In genomic region chr10:78817804-78818203, GRCh38 we compare ENCODE assay signal across 23 cellular contexts.
DNase-seq lines count a peak whose midpoint lies in the region; ATAC-seq, FAIRE-seq and TF ChIP-seq lines count a peak whose summit lies in the region.
"Had no signal": no experiment of that assay in that cellular context is flagged by ENCODE, and none has a peak within 500 bp of the region (broad histone marks: within the 10 kb centered on the region; RNA-seq: fewer than 3 reads in every experiment).

No MANE protein-coding gene starts in this region.

- peak; percentile 39 for FAIRE-seq in H1 (lab: Jason Lieb, UNC)
- FAIRE-seq: A549, G401.6, GM12892, GM19239 had no signal

- no peaks in the 10 kb centered on the region for H3K27me3 ChIP-seq in H1 (replicated peaks in 1 of 4; ENCODE audit: control insufficient read depth in 3 of 4, extremely low read depth in 1 of 4, insufficient read depth in 3 of 4, low read length in 3 of 4)
- no peaks in the 10 kb centered on the region for H3K27me3 ChIP-seq in ovary
- H3K27me3 ChIP-seq in vagina: no peaks in the 10 kb centered on the region
- H3K27me3 ChIP-seq in osteoblast (ENCODE audit: insufficient read depth, low read length): peaks cover 31% of the 10 kb centered on the region
- H3K27me3 ChIP-seq: BE2C had no signal

- no peak overlapping the region for H3K14ac ChIP-seq in H1 (ENCODE audit: insufficient read length)

- no peaks in the 10 kb centered on the region for H3K36me3 Mint-ChIP-seq in WTC11
- H3K36me3 Mint-ChIP-seq: CD4-positive, alpha-beta memory T cell; IgD-negative memory B cell had no signal

- peaks cover 14% of the 10 kb centered on the region for H3K4me1 Mint-ChIP-seq in WTC11
- H3K4me1 Mint-ChIP-seq: CD4-positive, alpha-beta memory T cell; IgD-negative memory B cell had no signal

- H4K5ac ChIP-seq in H1 (ENCODE audit: insufficient read length, low read depth, low read length): no peak overlapping the region

- TF ChIP-seq CTCF in WTC11 (IDR thresholded peaks at IDR 0.05): no peak
- no peak for TF ChIP-seq CTCF in H1 (IDR thresholded peaks at IDR 0.05; ENCODE audit: control extremely low read depth in 1 of 3, insufficient read depth in 1 of 3, low read depth in 1 of 3, low read length in 3 of 3)
- TF ChIP-seq CTCF in ovary (IDR thresholded peaks at IDR 0.05): no peak
- no peak for TF ChIP-seq CTCF in vagina (IDR thresholded peaks at IDR 0.05)
- no peak for TF ChIP-seq CTCF in osteoblast (IDR thresholded peaks at IDR 0.05; ENCODE audit: extremely low read depth, low read depth, low read length)

- DNase-seq in WTC11 (ENCODE audit: low spot score) (no peak), H1 (ENCODE audit: low read depth in 1 of 2, low spot score in 2 of 2) (no peak), ovary (no peak), vagina (ENCODE audit: extremely low spot score in 2 of 2) (no peak), osteoblast (ENCODE audit: insufficient read length, low spot score, missing footprints) (no peak), cerebellar cortex (ENCODE audit: low spot score) (no peak)
- DNase-seq: BE2C; CD4-positive, alpha-beta memory T cell; DMS153; DMS79 treated with DMSO at 0.1 percent for 48 hours; EL; GM23248; HCEC 1CT; HFFc6; KG1 had no signal

- intact Hi-C loops in ovary (cut with DNase I): no loop called here
- intact Hi-C loops in vagina (cut with DNase I): loop anchor here (2.0 kb wide), 1 partner anchor 35 kb away; no protein-coding TSS in a partner anchor

- no peak overlapping the region for H3K4me3 ChIP-seq in H1 (ENCODE audit: extremely low read depth in 1 of 4, insufficient read depth in 2 of 4, low read depth in 3 of 4, low read length in 4 of 4)
- no peak overlapping the region for H3K4me3 ChIP-seq in ovary
- H3K4me3 ChIP-seq in vagina: no peak overlapping the region
- H3K4me3 ChIP-seq in osteoblast (ENCODE audit: insufficient read depth, low read length): no peak overlapping the region
- H3K4me3 ChIP-seq: A549, GM23248 had no signal

- H3K27ac ChIP-seq in H1 (ENCODE audit: low read depth, low read length) (no peak overlapping the region), ovary (peak overlapping the region; percentile 14 to 45), vagina (peak overlapping the region; percentile 20), osteoblast (ENCODE audit: low read depth, low read length) (no peak overlapping the region)
- H3K27ac ChIP-seq: C4-2B, GM23248, HL-60 had no signal

- H3K9me3 Mint-ChIP-seq in WTC11: no peaks in the 10 kb centered on the region
- H3K9me3 Mint-ChIP-seq: CD4-positive, alpha-beta memory T cell; HFFc6 had no signal

- POLR2A ChIA-PET in WTC11 (lab: Charles Lee) (no interaction called here), H1 (lab: Charles Lee; ENCODE audit: partially characterized antibody) (interaction anchor here (0.8 kb wide), 1 partner anchor 554 kb away, joined by 3 read pairs; no protein-coding TSS in a partner anchor)

- H2BK120ac ChIP-seq in H1 (replicated peaks; ENCODE audit: low read depth, low read length): no peak overlapping the region

- H2BK12ac ChIP-seq in H1 (ENCODE audit: low read depth, low read length): no peak overlapping the region

- no peak overlapping the region for H2BK5ac ChIP-seq in H1 (ENCODE audit: low read depth, low read length)

- CTCF ChIA-PET in WTC11 (lab: Charles Lee) (no interaction called here), H1 (lab: Charles Lee; ENCODE audit: partially characterized antibody) (no interaction called here)

- no peak overlapping the region for H2AK5ac ChIP-seq in H1 (ENCODE audit: low read depth, low read length)

- no peak overlapping the region for H2BK20ac ChIP-seq in H1 (ENCODE audit: low read length)

- peaks cover 0 to 12% (median 10%) of the 10 kb centered on the region in 4 experiments; a peak in 5 of 7 replicates for H3K4me1 ChIP-seq in H1 (replicated peaks in 1 of 4; ENCODE audit: control insufficient read depth in 3 of 4, insufficient read depth in 4 of 4, low read length in 3 of 4)
- H3K4me1 ChIP-seq in ovary (ENCODE audit: insufficient read depth): peaks cover 4% of the 10 kb centered on the region
- peaks cover 10% of the 10 kb centered on the region for H3K4me1 ChIP-seq in vagina
- H3K4me1 ChIP-seq in osteoblast (ENCODE audit: insufficient read depth, low read length): no peaks in the 10 kb centered on the region
- H3K4me1 ChIP-seq: BE2C had no signal

- no peak for TF ChIP-seq POLR2A in H1 (IDR thresholded peaks at IDR 0.05; ENCODE audit: control extremely low read depth in 1 of 2, low read depth in 2 of 2, low read length in 2 of 2)
- no peak for TF ChIP-seq POLR2A in ovary (IDR thresholded peaks at IDR 0.05)
- TF ChIP-seq POLR2A in vagina (IDR thresholded peaks at IDR 0.05): no peak

- TF ChIP-seq EP300 in H1 (IDR thresholded peaks at IDR 0.05; ENCODE audit: borderline replicate concordance in 1 of 2, low read depth in 2 of 2, low read length in 2 of 2) (no peak), ovary (IDR thresholded peaks at IDR 0.05) (no peak)

- H3K18ac ChIP-seq in H1 (ENCODE audit: extremely low read depth, low read length): no peak overlapping the region

- H3K23ac ChIP-seq in H1 (ENCODE audit: insufficient read length): no peak overlapping the region

- peak overlapping the region; percentile 0 to 19; a peak in 2 of 4 replicates for H3K4me2 ChIP-seq in H1 (ENCODE audit: insufficient read depth in 1 of 2, low read depth in 2 of 2, low read length in 2 of 2)
- no peak overlapping the region for H3K4me2 ChIP-seq in osteoblast (ENCODE audit: insufficient read depth, low read length)

- H2BK15ac ChIP-seq in H1 (ENCODE audit: low read length): no peak overlapping the region

- H3K9me3 ChIP-seq in H1 (ENCODE audit: insufficient read depth in 2 of 2, low read depth in 1 of 2, low read length in 1 of 2) (no peaks in the 10 kb centered on the region), ovary (no peaks in the 10 kb centered on the region), vagina (no peaks in the 10 kb centered on the region), osteoblast (ENCODE audit: low read depth, low read length) (no peaks in the 10 kb centered on the region)
- H3K9me3 ChIP-seq: BE2C had no signal

- H3K79me1 ChIP-seq in H1 (ENCODE audit: low read depth, low read length): no peaks in the 10 kb centered on the region

- ATAC-seq in WTC11 (peak; percentile 78), HG02571 (IDR thresholded peaks at IDR 0.05; ENCODE audit: unreplicated experiment) (no peak)
- ATAC-seq: A549 had no signal

- H3K36me3 ChIP-seq in H1 (ENCODE audit: control insufficient read depth in 2 of 4, insufficient read depth in 4 of 4, low read length in 3 of 4) (no peaks in the 10 kb centered on the region), ovary (no peaks in the 10 kb centered on the region), vagina (no peaks in the 10 kb centered on the region), osteoblast (ENCODE audit: insufficient read depth, low read length) (no peaks in the 10 kb centered on the region)
- H3K36me3 ChIP-seq: BE2C had no signal

- no peak overlapping the region for H4K91ac ChIP-seq in H1 (replicated peaks; ENCODE audit: insufficient read length, low read length)

- H3K27ac Mint-ChIP-seq in WTC11: no peak overlapping the region
- H3K27ac Mint-ChIP-seq: CD4-positive, alpha-beta memory T cell; HFFc6; IgD-negative memory B cell had no signal

- TF ChIP-seq RAD21 in H1 (IDR thresholded peaks at IDR 0.05 in 1 of 2, conservative IDR thresholded peaks at IDR 0.05 in 1 of 2; ENCODE audit: low read depth in 2 of 2, low read length in 2 of 2): no peak

- H2AFZ ChIP-seq in H1 (ENCODE audit: low read length) (no peak overlapping the region), osteoblast (ENCODE audit: low read length) (no peak overlapping the region)
- H2AFZ ChIP-seq: GM23248 had no signal

- no peaks in the 10 kb centered on the region for H3K79me2 ChIP-seq in H1 (ENCODE audit: control insufficient read depth in 1 of 2, insufficient read depth in 2 of 2, low read length in 2 of 2)
- no peaks in the 10 kb centered on the region for H3K79me2 ChIP-seq in osteoblast (ENCODE audit: insufficient read depth, low read length)

- no peak overlapping the region for H4K8ac ChIP-seq in H1 (ENCODE audit: extremely low read depth, insufficient read depth, low read length)

- H3K23me2 ChIP-seq in H1 (ENCODE audit: low read depth, low read length): no peaks in the 10 kb centered on the region; the same call in 1 of the 2 replicates

- no peak overlapping the region for H3K4ac ChIP-seq in H1 (replicated peaks; ENCODE audit: insufficient read length, low read depth, low read length)

- no peak overlapping the region for H3K56ac ChIP-seq in H1 (replicated peaks; ENCODE audit: insufficient read length, low read depth, low read length)

- peaks cover 7% of the 10 kb centered on the region for H3K27me3 Mint-ChIP-seq in WTC11 (ENCODE audit: low read depth)

- no peaks in the 10 kb centered on the region for H4K20me1 ChIP-seq in H1 (replicated peaks in 1 of 2; ENCODE audit: control insufficient read depth in 1 of 2, insufficient read depth in 2 of 2, low read length in 2 of 2)
- H4K20me1 ChIP-seq in osteoblast (ENCODE audit: insufficient read depth, low read length): no peaks in the 10 kb centered on the region

- WGBS in H1 (ENCODE audit: extremely low coverage in 1 of 2, insufficient coverage in 1 of 2, insufficient read length in 1 of 2, insufficient replicate concordance in 2 of 2, low coverage in 1 of 2, low lambda C conversion rate in 2 of 2, missing lambda C conversion rate in 1 of 2), 2 experiments: 48% methylated on average over 3 of the region's 3 CpGs; no CpG with 5 or more reads in 1 of the 2 experiments
- WGBS in ovary, 3 donors: 23 to 36% (median 32%) methylated on average over 3 of the region's 3 CpGs

- H3K9ac ChIP-seq in H1 (replicated peaks in 1 of 4; ENCODE audit: extremely low read depth in 1 of 4, low read depth in 3 of 4, low read length in 3 of 4): no peak overlapping the region
- H3K9ac ChIP-seq: GM23248 had no signal

- no peak overlapping the region for H3K4me3 Mint-ChIP-seq in WTC11
- H3K4me3 Mint-ChIP-seq: CD4-positive, alpha-beta memory T cell; HFFc6; IgD-negative memory B cell had no signal

TF ChIP-seq in H1, 55 proteins besides CTCF, POLR2A, EP300 and RAD21:
- TF ChIP-seq POU5F1 (IDR thresholded peaks at IDR 0.05; ENCODE audit: low read depth, low read length): peak; percentile 47; the same call in 1 of the 2 replicates
- TF ChIP-seq MAX (IDR thresholded peaks at IDR 0.05): no peak

Comparison
In these comparisons a context has a peak if more than half of its experiments do, and no peak if none do; other contexts are left out.
1. H3K27ac ChIP-seq: peak in ovary (2 of 2) and vagina (single experiment); none in H1 (single experiment) and osteoblast (single experiment).